ENCODE assay signal across 9 cellular contexts in genomic region chr17:42163113-42163512, GRCh38. TPM values are rescaled to one million over a fixed set of nuclear protein-coding genes. Genes with fewer than 3 reads are reported as not detected.
DNase-seq lines count a peak whose midpoint lies in the region; ATAC-seq, FAIRE-seq and TF ChIP-seq lines count a peak whose summit lies in the region.
"Had no signal": no experiment of that assay in that cellular context is flagged by ENCODE, and none has a peak within 500 bp of the region (broad histone marks: within the 10 kb centered on the region; RNA-seq: fewer than 3 reads in every experiment).

No MANE protein-coding gene starts in this region.

- no peak for FAIRE-seq in D721Med (lab: Jason Lieb, UNC)

- H3K9me3 Mint-ChIP-seq in activated naive CD4-positive, alpha-beta T cell treated with anti-CD3 and anti-CD28 coated beads, Interleukin-2, amount 10 ng/mL, durations not matched to agents 7 days and 5 days = no peaks in the 10 kb centered on the region
- no peaks in the 10 kb centered on the region for H3K9me3 Mint-ChIP-seq in mesothelial cell of epicardium
- H3K9me3 Mint-ChIP-seq: T-cell had no signal

- no peak overlapping the region for H3K4me3 Mint-ChIP-seq in activated naive CD4-positive, alpha-beta T cell treated with anti-CD3 and anti-CD28 coated beads, Interleukin-2, amount 10 ng/mL, durations not matched to agents 7 days and 5 days
- H3K4me3 Mint-ChIP-seq in mesothelial cell of epicardium = no peak overlapping the region
- H3K4me3 Mint-ChIP-seq: T-cell had no signal

- H3K4me1 Mint-ChIP-seq in activated naive CD4-positive, alpha-beta T cell treated with anti-CD3 and anti-CD28 coated beads, Interleukin-2, amount 10 ng/mL, durations not matched to agents 7 days and 5 days = no peaks in the 10 kb centered on the region
- H3K4me1 Mint-ChIP-seq in mesothelial cell of epicardium = peaks cover 2% of the 10 kb centered on the region

- no peaks in the 10 kb centered on the region for H3K36me3 Mint-ChIP-seq in activated naive CD4-positive, alpha-beta T cell treated with anti-CD3 and anti-CD28 coated beads, Interleukin-2, amount 10 ng/mL, durations not matched to agents 7 days and 5 days
- H3K36me3 Mint-ChIP-seq in mesothelial cell of epicardium = no peaks in the 10 kb centered on the region
- H3K36me3 Mint-ChIP-seq: T-cell had no signal

- no peak overlapping the region for H3K27ac Mint-ChIP-seq in activated naive CD4-positive, alpha-beta T cell treated with anti-CD3 and anti-CD28 coated beads, Interleukin-2, amount 10 ng/mL, durations not matched to agents 7 days and 5 days
- no peak overlapping the region for H3K27ac Mint-ChIP-seq in mesothelial cell of epicardium
- H3K27ac Mint-ChIP-seq: T-cell had no signal

- H3K27me3 Mint-ChIP-seq in activated naive CD4-positive, alpha-beta T cell treated with anti-CD3 and anti-CD28 coated beads, Interleukin-2, amount 10 ng/mL, durations not matched to agents 7 days and 5 days = peaks cover 2% of the 10 kb centered on the region
- H3K27me3 Mint-ChIP-seq in mesothelial cell of epicardium (ENCODE audit: low read depth) = no peaks in the 10 kb centered on the region
- H3K27me3 Mint-ChIP-seq: T-cell had no signal

- peak; percentile 38 for TF ChIP-seq RAD21 in Ishikawa (IDR thresholded peaks at IDR 0.05; ENCODE audit: low read depth)

- peak; percentile 50 for TF ChIP-seq CTCF in D721Med (IDR thresholded peaks at IDR 0.05; ENCODE audit: insufficient read depth, missing control alignments)
- TF ChIP-seq CTCF in mesothelial cell of epicardium (IDR thresholded peaks at IDR 0.05; ENCODE audit: unreplicated experiment) = peak; percentile 35

- DNase-seq in D721Med (ENCODE audit: insufficient read length, low spot score) = no peak
- peak; percentile 59 for DNase-seq in activated naive CD4-positive, alpha-beta T cell treated with anti-CD3 and anti-CD28 coated beads, Interleukin-2, amount 10 ng/mL, durations not matched to agents 7 days and 5 days
- no peak for DNase-seq in mesothelial cell of epicardium (ENCODE audit: low spot score in 2 of 2, unreplicated experiment in 2 of 2)
- DNase-seq in epidermal melanocyte (ENCODE audit: insufficient read length, low spot score) = no peak
- DNase-seq in kidney tubule cell (ENCODE audit: low spot score) = no peak
- DNase-seq in GDM1 (lab: John Stamatoyannopoulos, UW) = no peak

- no peak for ATAC-seq in HG03354 (IDR thresholded peaks at IDR 0.05; ENCODE audit: poor library complexity, severe bottlenecking, unreplicated experiment)

- CTCF ChIA-PET in activated naive CD4-positive, alpha-beta T cell treated with anti-CD3 and anti-CD28 coated beads, Interleukin-2, amount 10 ng/mL, durations not matched to agents 7 days and 5 days (lab: Charles Lee) = interaction anchor here (0.9 to 1.8 kb wide), 4 partner anchors 18 to 148 kb away, joined by 3 to 6 read pairs (median 3); partner anchors contain the start of genes GHDC and KCNH4

- TF ChIP-seq EP300 in Ishikawa (IDR thresholded peaks at IDR 0.05; ENCODE audit: borderline replicate concordance) = no peak

TF ChIP-seq in Ishikawa, 13 proteins besides CTCF, POLR2A, EP300 and RAD21:
- no peak for TF ChIP-seq TCF12 (IDR thresholded peaks at IDR 0.05; ENCODE audit: low read depth)
- TF ChIP-seq TEAD4 (IDR thresholded peaks at IDR 0.05) = no peak
- TF ChIP-seq CREB1 (IDR thresholded peaks at IDR 0.05; ENCODE audit: low read depth) = no peak
- no peak for TF ChIP-seq ZBTB7A (IDR thresholded peaks at IDR 0.05; ENCODE audit: low read depth)
- TF ChIP-seq NFIC (IDR thresholded peaks at IDR 0.05) = no peak
- no peak for TF ChIP-seq YY1 (IDR thresholded peaks at IDR 0.05; ENCODE audit: low read depth)
- no peak for TF ChIP-seq USF1 (IDR thresholded peaks at IDR 0.05)
- no peak for TF ChIP-seq MAX (IDR thresholded peaks at IDR 0.05)
- no peak for TF ChIP-seq FOXM1 (IDR thresholded peaks at IDR 0.05; ENCODE audit: borderline replicate concordance, low read depth)
- TF ChIP-seq CEBPB (IDR thresholded peaks at IDR 0.05) = no peak
- TF ChIP-seq EGR1 (IDR thresholded peaks at IDR 0.05) = no peak
- no peak for TF ChIP-seq REST (IDR thresholded peaks at IDR 0.05; ENCODE audit: low read depth)
- no peak for TF ChIP-seq TAF1 (IDR thresholded peaks at IDR 0.05; ENCODE audit: low read depth)

RNA-seq across cellular contexts. Expression of gene RAB5C, which starts 8.3 kb away (rescaled TPM):
- total RNA-seq in mesothelial cell of epicardium = 71.2 to 78.2 TPM (median 73.2 TPM) in 3 replicates

RNA-seq across cellular contexts. Expression of gene KCNH4, which starts 17.8 kb away (rescaled TPM):
- 0.11 to 0.25 TPM (median 0.18 TPM) in 3 replicates for total RNA-seq in mesothelial cell of epicardium

RNA-seq across cellular contexts. Expression of gene HCRT, which starts 22.1 kb away (rescaled TPM):
- total RNA-seq in mesothelial cell of epicardium = not detected in 3 replicates
- total RNA-seq: T-cell had no signal

RNA-seq across cellular contexts. Expression of gene GHDC, which starts 31.2 kb away (rescaled TPM):
- total RNA-seq in mesothelial cell of epicardium = 9.2 to 10.7 TPM (median 10.2 TPM) in 3 replicates

RNA-seq across cellular contexts. Expression of gene HSPB9, which starts 40.5 kb away (rescaled TPM):
- 0.18 TPM in 1 of 3 replicates, not detected in the others for total RNA-seq in mesothelial cell of epicardium
